In genomic region chr3:183485093-183485492, GRCh38 we compare ENCODE assay signal across 25 cellular contexts. TPM values are rescaled to one million over a fixed set of nuclear protein-coding genes. Genes with fewer than 3 reads are reported as not detected.
DNase-seq lines count a peak whose midpoint lies in the region; ATAC-seq, FAIRE-seq and TF ChIP-seq lines count a peak whose summit lies in the region.
"Had no signal": no experiment of that assay in that cellular context is flagged by ENCODE, and none has a peak within 500 bp of the region (broad histone marks: within the 10 kb centered on the region; RNA-seq: fewer than 3 reads in every experiment).

No MANE protein-coding gene starts in this region.

- H3K27me3 ChIP-seq in liver (ENCODE audit: control insufficient read depth in 4 of 4, insufficient read depth in 4 of 4, low read length in 3 of 4), result no peaks in the 10 kb centered on the region
- H3K27me3 ChIP-seq in HepG2 (ENCODE audit: control insufficient read depth in 1 of 2, insufficient read depth in 2 of 2, low read length in 2 of 2), result peaks cover 0 to 9% of the 10 kb centered on the region in 2 experiments; a peak in 1 of 5 replicates
- H3K27me3 ChIP-seq: MG63, neutrophil had no signal

- H3K9me3 ChIP-seq in liver (ENCODE audit: control insufficient read depth in 4 of 4, low read length in 3 of 4) (no peaks in the 10 kb centered on the region), HepG2 (ENCODE audit: low read length) (no peaks in the 10 kb centered on the region)
- H3K9me3 ChIP-seq: MG63, neutrophil, SK-N-SH, thoracic aorta had no signal

- in situ Hi-C loops in HepG2 (cut with HindIII; ENCODE audit: extremely low pct_ligation_motif_present, low pct_unique_long_range_greater_than_20kb), result loop anchor here (10.0 kb wide), 1 partner anchor 280 kb away; no protein-coding TSS in a partner anchor

- H3K4me3 ChIP-seq in liver (ENCODE audit: low read depth in 1 of 3, low read length in 3 of 3) (no peak overlapping the region), HepG2 (replicated peaks in 1 of 3; ENCODE audit: insufficient read depth in 1 of 3, low read depth in 2 of 3, low read length in 3 of 3) (no peak overlapping the region)
- H3K4me3 ChIP-seq: coronary artery, MG63, thoracic aorta had no signal

- H3K79me2 ChIP-seq in HepG2 (ENCODE audit: insufficient read depth, low read length), result no peaks in the 10 kb centered on the region

- POLR2A ChIA-PET in HepG2 (lab: Yijun Ruan, JAX), result no interaction called here

- H3K27ac ChIP-seq in liver (ENCODE audit: low read depth in 1 of 2, low read length in 2 of 2), result peak overlapping the region; percentile 25 to 36
- no peak overlapping the region for H3K27ac ChIP-seq in HepG2 (ENCODE audit: extremely low read length, insufficient read depth, low read length)
- H3K27ac ChIP-seq: coronary artery, HL-60, KMS-11, neutrophil, thoracic aorta had no signal

- H3K4me2 ChIP-seq in HepG2 (ENCODE audit: low read depth, low read length), result no peak overlapping the region
- H3K4me2 ChIP-seq: KMS-11, SK-N-SH had no signal

- no peak for ATAC-seq in HepG2
- no peak for ATAC-seq in HG03175 (IDR thresholded peaks at IDR 0.05; ENCODE audit: unreplicated experiment)
- ATAC-seq: activated CD4-positive, CD25-positive, alpha-beta regulatory T cell treated with anti-CD3 and anti-CD28 coated beads, Interleukin-2, amount 50 U/mL, for 24 hours; left ventricle myocardium superior; PC-3 had no signal

- no TSS peak for BruUV-seq in HepG2 (replicated peaks; lab: Mats Ljungman, UMichigan)

- intact Hi-C loops in HepG2 (cut with micrococcal nuclease; ENCODE audit: unreplicated experiment), result no loop called here

- TF ChIP-seq EP300 in HepG2 (IDR thresholded peaks at IDR 0.05; ENCODE audit: low read depth in 2 of 2, low read length in 2 of 2) (no peak), HepG2 (CRISPR knock-in tag; IDR thresholded peaks at IDR 0.05; ENCODE audit: borderline replicate concordance) (no peak)

- TF ChIP-seq POLR2A in HepG2 (IDR thresholded peaks at IDR 0.05; ENCODE audit: insufficient read depth in 1 of 2, low read depth in 2 of 2, low read length in 2 of 2), result no peak

- no peak overlapping the region for H2AFZ ChIP-seq in HepG2 (ENCODE audit: low read length)

- no peak for DNase-seq in HepG2 (ENCODE audit: low spot score)
- peak; percentile 41 for DNase-seq in ecto neural progenitor cell (ENCODE audit: low spot score)
- peak; percentile 18 for DNase-seq in stimulated activated CD8-positive, alpha-beta memory T cell treated with anti-CD3 and anti-CD28 coated beads, Interleukin-4, amount 100 ng/mL, for 48 hours
- no peak for DNase-seq in stimulated activated CD4-positive, alpha-beta T cell treated with anti-CD3 and anti-CD28 coated beads, Interleukin-4, amount 100 ng/mL, for 1 hour
- no peak for DNase-seq in SIG-M5 treated with dmso at 0.1 percent for 504 hours (lab: John Stamatoyannopoulos, UW; ENCODE audit: unreplicated experiment)
- DNase-seq: ACHN; activated CD4-positive, alpha-beta memory T cell treated with anti-CD3 and anti-CD28 coated beads for 36 hours; COR-L47; left ventricle myocardium superior; MG63; NCI-H2029; NCI-H524 treated with DMSO at 0.1 percent for 48 hours; PC-3; SK-N-SH; stimulated activated naive CD4-positive, alpha-beta T cell had no signal

- 90% methylated on average over 6 of the region's 6 CpGs for WGBS in liver
- 77% methylated on average over 5 of the region's 6 CpGs for WGBS in HepG2 (ENCODE audit: low lambda C conversion rate)

- H3K4me1 ChIP-seq in liver (ENCODE audit: control insufficient read depth in 4 of 4, insufficient read depth in 4 of 4, low read length in 3 of 4), result peaks cover 1 to 29% (median 19%) of the 10 kb centered on the region in 4 donors
- H3K4me1 ChIP-seq in HepG2 (ENCODE audit: insufficient read depth, low read length), result no peaks in the 10 kb centered on the region

- no peak for TF ChIP-seq RAD21 in liver (IDR thresholded peaks at IDR 0.05)
- no peak for TF ChIP-seq RAD21 in HepG2 (CRISPR knock-in tag; IDR thresholded peaks at IDR 0.05)

- CTCF ChIA-PET in HepG2 (lab: Yijun Ruan, JAX; ENCODE audit: low intra/inter-chr PET ratio, low total read pairs), result no interaction called here

- no peak overlapping the region for H3K9ac ChIP-seq in liver (ENCODE audit: low read depth in 1 of 2, low read length in 2 of 2)
- H3K9ac ChIP-seq in HepG2 (ENCODE audit: insufficient read depth, low read depth, low read length), result no peak overlapping the region
- H3K9ac ChIP-seq: KMS-11, SK-N-SH had no signal

- H3K36me3 ChIP-seq in liver (ENCODE audit: control insufficient read depth in 4 of 4, insufficient read depth in 3 of 4, low read depth in 1 of 4, low read length in 3 of 4) (no peaks in the 10 kb centered on the region), HepG2 (replicated peaks in 1 of 2; ENCODE audit: control insufficient read depth in 1 of 2, insufficient read depth in 2 of 2, low read length in 2 of 2) (no peaks in the 10 kb centered on the region)
- H3K36me3 ChIP-seq: MG63, thoracic aorta had no signal

- no peak for FAIRE-seq in HepG2 (lab: Jason Lieb, UNC)
- FAIRE-seq: GM12891, H54 had no signal

- no peaks in the 10 kb centered on the region for H4K20me1 ChIP-seq in HepG2 (ENCODE audit: insufficient read depth, low read length)

- TF ChIP-seq CTCF in liver (IDR thresholded peaks at IDR 0.05; ENCODE audit: low read depth, low read length, missing input control) (no peak), HepG2 (CRISPR knock-in tag; IDR thresholded peaks at IDR 0.05) (no peak)

TF ChIP-seq in liver, 16 proteins besides CTCF, POLR2A, EP300 and RAD21 (continues in another document):
- TF ChIP-seq RXRA (IDR thresholded peaks at IDR 0.05) (no peak), SP1 (IDR thresholded peaks at IDR 0.05) (no peak), FOXA2 (IDR thresholded peaks at IDR 0.05) (no peak), HNF4G (IDR thresholded peaks at IDR 0.05) (no peak), HNF4A (conservative IDR thresholded peaks at IDR 0.05) (no peak), FOXA1 (IDR thresholded peaks at IDR 0.05) (no peak), ATF3 (IDR thresholded peaks at IDR 0.05) (no peak), NR2F2 (IDR thresholded peaks at IDR 0.05) (no peak), TAF1 (conservative IDR thresholded peaks at IDR 0.05) (no peak), YY1 (IDR thresholded peaks at IDR 0.05) (no peak), EGR1 (IDR thresholded peaks at IDR 0.05; ENCODE audit: low read depth in 2 of 2) (no peak), JUND (IDR thresholded peaks at IDR 0.05) (no peak)

TF ChIP-seq in HepG2, 621 proteins besides CTCF, POLR2A, EP300 and RAD21 (continues in another document):
- TF ChIP-seq ETV5 (CRISPR knock-in tag; IDR thresholded peaks at IDR 0.05; ENCODE audit: borderline replicate concordance), result no peak
- no peak for TF ChIP-seq PHF21A (CRISPR knock-in tag; IDR thresholded peaks at IDR 0.05)
- TF ChIP-seq PRDM15 (CRISPR knock-in tag; IDR thresholded peaks at IDR 0.05), result no peak
- TF ChIP-seq CHD4 (IDR thresholded peaks at IDR 0.05; ENCODE audit: borderline replicate concordance, low read length), result no peak
- no peak for TF ChIP-seq RORA (CRISPR knock-in tag; IDR thresholded peaks at IDR 0.05)

RNA-seq across cellular contexts. Expression of gene MCF2L2, which starts 56.7 kb away (rescaled TPM):
- total RNA-seq in liver, result under 1 TPM; 0.17 to 0.47 TPM
- under 1 TPM in 1 of 2 donors, not detected in 1; 0.02 TPM for polyA plus RNA-seq in liver
- not detected in 2 replicates for total RNA-seq in HepG2 (2016; rRNA removed; fragmentation: Illumina TruSeq; extraction: Trizol)
- total RNA-seq in HepG2 (2016; cell fraction: cytosol; rRNA removed; fragmentation: Illumina TruSeq; extraction: Trizol; ENCODE audit: low read depth), result not detected in 2 replicates
- not detected in 2 replicates for total RNA-seq in HepG2 (2016; cell fraction: insoluble cytoplasmic fraction; rRNA removed; fragmentation: Illumina TruSeq; extraction: Trizol)
- not detected in 2 replicates for total RNA-seq in HepG2 (2016; cell fraction: membrane; rRNA removed; fragmentation: Illumina TruSeq; extraction: Trizol)
- total RNA-seq in HepG2 (2016; cell fraction: nucleus; rRNA removed; fragmentation: Illumina TruSeq; extraction: Trizol), result 0.09 TPM in 1 of 2 replicates, not detected in the other
- not detected in 2 replicates for polyA plus RNA-seq in HepG2 (2011; rRNA removed)
- not detected in 2 replicates for polyA plus RNA-seq in HepG2 (2011; cell fraction: cytosol; rRNA removed)
- 0.03 TPM in 1 of 2 replicates, not detected in the other for polyA plus RNA-seq in HepG2 (2011; cell fraction: nucleus; rRNA removed)
- polyA plus RNA-seq in HepG2 (2012), result not detected in 2 replicates
- polyA plus RNA-seq in HepG2 (2016; cell fraction: cytosol; fragmentation: Illumina TruSeq; extraction: Trizol; ENCODE audit: low read depth), result not detected in 2 replicates
- polyA plus RNA-seq in HepG2 (2016; cell fraction: insoluble cytoplasmic fraction; fragmentation: Illumina TruSeq; extraction: Trizol; ENCODE audit: low read depth), result not detected in 2 replicates
- polyA plus RNA-seq in HepG2 (2016; cell fraction: membrane; fragmentation: Illumina TruSeq; extraction: Trizol; ENCODE audit: low read depth), result not detected in 2 replicates
- not detected in 2 replicates for polyA plus RNA-seq in HepG2 (2016; cell fraction: nucleus; fragmentation: Illumina TruSeq; extraction: Trizol; ENCODE audit: insufficient read depth, low read depth)
- polyA minus RNA-seq in HepG2 (2011; rRNA and poly(A)+ RNA removed; ENCODE audit: low replicate concordance), result 0.02 and 0.23 TPM in 2 replicates
- polyA minus RNA-seq in HepG2 (2011; cell fraction: cytosol; rRNA and poly(A)+ RNA removed), result not detected in 2 replicates
- polyA minus RNA-seq in HepG2 (2011; cell fraction: nucleus; rRNA and poly(A)+ RNA removed), result 0.37 TPM in 1 of 2 replicates, not detected in the other

Comparison
In these comparisons a context has a peak if more than half of its experiments do, and no peak if none do; other contexts are left out.
1. DNase-seq: peak in ecto neural progenitor cell (single experiment) and stimulated activated CD8-positive, alpha-beta memory T cell treated with anti-CD3 and anti-CD28 coated beads, Interleukin-4, amount 100 ng/mL, for 48 hours (single experiment); none in HepG2 (single experiment), stimulated activated CD4-positive, alpha-beta T cell treated with anti-CD3 and anti-CD28 coated beads, Interleukin-4, amount 100 ng/mL, for 1 hour (single experiment) and SIG-M5 treated with dmso at 0.1 percent for 504 hours (single experiment).